Comparison of ENCODE assay signal across 22 cellular contexts in genomic region chr7:8120390-8121058, GRCh38.
DNase-seq lines count a peak whose midpoint lies in the region; ATAC-seq and TF ChIP-seq lines count a peak whose summit lies in the region.
"Had no signal": no experiment of that assay in that cellular context is flagged by ENCODE, and none has a peak within 500 bp of the region (broad histone marks: within the 10 kb centered on the region; RNA-seq: fewer than 3 reads in every experiment).

No MANE protein-coding gene starts in this region.

- no peaks in the 10 kb centered on the region for H3K9me3 ChIP-seq in CD8-positive, alpha-beta T cell (ENCODE audit: low read length)
- H3K9me3 ChIP-seq in Loucy (ENCODE audit: insufficient read depth, low read depth, low read length): no peaks in the 10 kb centered on the region
- H3K9me3 ChIP-seq: SJCRH30 had no signal

- peak overlapping the region; percentile 5 for H3K27ac Mint-ChIP-seq in CD8-positive, alpha-beta T cell
- peak overlapping the region; percentile 46 to 73 for H3K27ac Mint-ChIP-seq in effector memory CD8-positive, alpha-beta T cell
- H3K27ac Mint-ChIP-seq: CD14-positive monocyte had no signal

- H3K36me3 ChIP-seq in CD8-positive, alpha-beta T cell (ENCODE audit: insufficient read depth, low read length): no peaks in the 10 kb centered on the region
- H3K36me3 ChIP-seq in Loucy (ENCODE audit: insufficient read depth, low read length): no peaks in the 10 kb centered on the region
- H3K36me3 ChIP-seq: SJCRH30 had no signal

- peaks cover 3% of the 10 kb centered on the region for H3K9me3 Mint-ChIP-seq in CD8-positive, alpha-beta T cell
- peaks cover 0 to 5% of the 10 kb centered on the region in 2 donors for H3K9me3 Mint-ChIP-seq in effector memory CD8-positive, alpha-beta T cell

- H3K9me2 ChIP-seq in Loucy (replicated peaks; ENCODE audit: low read depth, low read length): no peaks in the 10 kb centered on the region

- ATAC-seq in CD8-positive, alpha-beta T cell: no peak
- ATAC-seq in effector memory CD8-positive, alpha-beta T cell (replicated peaks): no peak
- ATAC-seq in GM18520 (IDR thresholded peaks at IDR 0.05; ENCODE audit: unreplicated experiment): no peak
- ATAC-seq: HCT116, K562 had no signal

- H3K27me3 Mint-ChIP-seq in CD8-positive, alpha-beta T cell (ENCODE audit: low read depth): no peaks in the 10 kb centered on the region
- no peaks in the 10 kb centered on the region for H3K27me3 Mint-ChIP-seq in effector memory CD8-positive, alpha-beta T cell

- H3K27me3 ChIP-seq in CD8-positive, alpha-beta T cell (ENCODE audit: insufficient read depth, low read length): no peaks in the 10 kb centered on the region
- H3K27me3 ChIP-seq in Loucy (ENCODE audit: insufficient read depth, low read length, poor library complexity, severe bottlenecking): no peaks in the 10 kb centered on the region
- H3K27me3 ChIP-seq: SJCRH30 had no signal

- H3K79me2 ChIP-seq in Loucy (ENCODE audit: insufficient read depth, low read length): no peaks in the 10 kb centered on the region

- no peak for TF ChIP-seq CTCF in CD8-positive, alpha-beta T cell (IDR thresholded peaks at IDR 0.05)
- TF ChIP-seq CTCF in Loucy (conservative IDR thresholded peaks at IDR 0.05; ENCODE audit: low read length): no peak

- H3K4me1 ChIP-seq in CD8-positive, alpha-beta T cell (ENCODE audit: insufficient read depth, low read length): peaks cover 24% of the 10 kb centered on the region
- H3K4me1 ChIP-seq in Loucy (ENCODE audit: insufficient read depth, low read length, poor library complexity, severe bottlenecking): peaks cover 72% of the 10 kb centered on the region
- H3K4me1 ChIP-seq: SJCRH30 had no signal

- DNase-seq in CD8-positive, alpha-beta T cell: no peak
- no peak for DNase-seq in effector memory CD8-positive, alpha-beta T cell
- DNase-seq in putamen (ENCODE audit: low spot score) (peak; percentile 53), DMS53 treated with DMSO at 0.1 percent for 48 hours (lab: John Stamatoyannopoulos, UW; ENCODE audit: unreplicated experiment) (no peak), ureter (ENCODE audit: low spot score) (no peak)
- DNase-seq: ACHN; AML-193; Calu3; DMS53; MV-4-11; NCI-H1417; NCI-H187 treated with DMSO at 0.1 percent for 48 hours; NCI-H446; NK-92 treated with Interleukin-12 subunit alpha and Interleukin-12 subunit beta, amount 100 ng/mL, for 24 hours; OCI-M1; RPMI8226; SJCRH30 had no signal

- POLR2A ChIA-PET in CD8-positive, alpha-beta T cell (lab: Charles Lee): no interaction called here

- H2AFZ ChIP-seq in Loucy (ENCODE audit: low read length): no peak overlapping the region

- H3K4me3 ChIP-seq in CD8-positive, alpha-beta T cell (ENCODE audit: low read depth, low read length): no peak overlapping the region
- H3K4me3 ChIP-seq in Loucy (ENCODE audit: low read length, poor library complexity, severe bottlenecking): no peak overlapping the region
- H3K4me3 ChIP-seq: K562, SJCRH30 had no signal

- no peak overlapping the region for H3K4me3 Mint-ChIP-seq in CD8-positive, alpha-beta T cell
- H3K4me3 Mint-ChIP-seq in effector memory CD8-positive, alpha-beta T cell: peak overlapping the region in 1 of 2 donors; percentile 61
- H3K4me3 Mint-ChIP-seq: CD14-positive monocyte had no signal

- peaks cover 15% of the 10 kb centered on the region for H3F3A ChIP-seq in Loucy (ENCODE audit: low read depth)

- CTCF ChIA-PET in CD8-positive, alpha-beta T cell (lab: Charles Lee): interaction anchor here (0.9 to 6.2 kb wide), 2 partner anchors 63 to 69 kb away, joined by 3 to 38 read pairs; no protein-coding TSS in a partner anchor

- H3K36me3 Mint-ChIP-seq in CD8-positive, alpha-beta T cell: no peaks in the 10 kb centered on the region
- H3K36me3 Mint-ChIP-seq in effector memory CD8-positive, alpha-beta T cell (ENCODE audit: insufficient read depth): peaks cover 7% of the 10 kb centered on the region

- H4K20me1 ChIP-seq in Loucy (ENCODE audit: insufficient read depth, low read length, poor library complexity, severe bottlenecking): no peaks in the 10 kb centered on the region

- peaks cover 65% of the 10 kb centered on the region for H3K4me1 Mint-ChIP-seq in CD8-positive, alpha-beta T cell (ENCODE audit: low read depth)
- peaks cover 44 to 57% of the 10 kb centered on the region in 2 donors for H3K4me1 Mint-ChIP-seq in effector memory CD8-positive, alpha-beta T cell (ENCODE audit: low read depth in 2 of 2)

- intact Hi-C loops in CD8-positive, alpha-beta T cell (cut with DNase I, micrococcal nuclease): no loop called here

- no peak overlapping the region for H3K27ac ChIP-seq in CD8-positive, alpha-beta T cell (ENCODE audit: low read depth, low read length)
- H3K27ac ChIP-seq: SJCRH30 had no signal

- peak overlapping the region; percentile 25 for H3K9ac ChIP-seq in Loucy (ENCODE audit: low read depth, low read length, poor library complexity, severe bottlenecking)

- peak overlapping the region; percentile 38 for H3K4me2 ChIP-seq in Loucy (ENCODE audit: low read depth, low read length, poor library complexity, severe bottlenecking)
